Comparison of ENCODE assay signal across 27 cellular contexts in genomic region chr12:56801661-56802622, GRCh38. TPM values are rescaled to one million over a fixed set of nuclear protein-coding genes. Genes with fewer than 3 reads are reported as not detected.
"Had no signal": no experiment of that assay in that cellular context is flagged by ENCODE, and none has a peak within 500 bp of the region (broad histone marks: within the 10 kb centered on the region; RNA-seq: fewer than 3 reads in every experiment).

No MANE protein-coding gene starts in this region.

- H3K4me1 Mint-ChIP-seq: naive thymus-derived CD4-positive, alpha-beta T cell had no signal

- H3K27ac ChIP-seq: esophagus muscularis mucosa, parathyroid adenoma, psoas muscle, right atrium auricular region, spleen, uterus had no signal

- H3K36me3 Mint-ChIP-seq: activated naive CD8-positive, alpha-beta T cell; naive thymus-derived CD4-positive, alpha-beta T cell; type B pancreatic cell had no signal

- H3K4me3 Mint-ChIP-seq: activated naive CD8-positive, alpha-beta T cell; activated T-cell treated with anti-CD3 and anti-CD28 coated beads, Interleukin-2, amount 50 U/mL, for 72 hours; naive thymus-derived CD4-positive, alpha-beta T cell; T-helper 2 cell treated with Interferon-gamma antibody and Interleukin-4, amounts not matched to agents 5 μg/mL and 100 μg/mL, for 36 hours; type B pancreatic cell had no signal

- H3K27ac Mint-ChIP-seq: activated naive CD8-positive, alpha-beta T cell; activated T-cell treated with anti-CD3 and anti-CD28 coated beads, Interleukin-2, amount 50 U/mL, for 72 hours; naive thymus-derived CD4-positive, alpha-beta T cell; T-helper 2 cell treated with Interferon-gamma antibody and Interleukin-4, amounts not matched to agents 5 μg/mL and 100 μg/mL, for 36 hours; type B pancreatic cell had no signal

- H3K27me3 Mint-ChIP-seq: activated naive CD8-positive, alpha-beta T cell; type B pancreatic cell had no signal

- H3K79me2 ChIP-seq: parathyroid adenoma had no signal

- ATAC-seq: activated T-cell treated with anti-CD3 and anti-CD28 coated beads, Interleukin-2, amount 50 U/mL, for 72 hours; left ventricle myocardium superior; naive thymus-derived CD4-positive, alpha-beta T cell; psoas muscle had no signal

- H2AFZ ChIP-seq: parathyroid adenoma had no signal

- H3K27me3 ChIP-seq: esophagus muscularis mucosa, right atrium auricular region, spleen, uterus had no signal

- H3K9ac ChIP-seq: parathyroid adenoma had no signal

- DNase-seq: activated CD4-positive, alpha-beta T cell treated with anti-CD3 and anti-CD28 coated beads for 4 hours; activated CD4-positive, alpha-beta T cell treated with anti-CD3 and anti-CD28 coated beads, Interleukin-2, amount 50 U/mL, for 4 hours; activated CD4-positive, CD25-positive, alpha-beta regulatory T cell; activated naive CD4-positive, alpha-beta T cell; activated T-cell treated with anti-CD3 and anti-CD28 coated beads for 4 hours; activated T-cell treated with anti-CD3 and anti-CD28 coated beads, Interleukin-2, amount 50 U/mL, for 72 hours; anterior cingulate cortex; dermis blood vessel endothelial cell; effector CD4-positive, alpha-beta T cell; left ventricle myocardium superior; midbrain; naive thymus-derived CD4-positive, alpha-beta T cell; nucleus accumbens; psoas muscle; spleen; stimulated activated CD4-positive, alpha-beta T cell treated with anti-CD3 and anti-CD28 coated beads, Interleukin-2, amount 100 ng/mL, for 48 hours; stimulated activated naive CD4-positive, alpha-beta T cell treated with Interleukin-2 at 50 U/mL for 16 hours; uterus had no signal

- H3K4me3 ChIP-seq: esophagus muscularis mucosa, psoas muscle, right atrium auricular region, spleen, uterus had no signal

- FAIRE-seq: colon, frontal cortex, islet of Langerhans had no signal

- H3K9me3 ChIP-seq: esophagus muscularis mucosa, psoas muscle, right atrium auricular region, uterus had no signal

- H3K4me1 ChIP-seq: parathyroid adenoma, psoas muscle, right atrium auricular region, uterus had no signal

- H3K9me3 Mint-ChIP-seq: T-helper 2 cell treated with Interferon-gamma antibody and Interleukin-4, amounts not matched to agents 5 μg/mL and 100 μg/mL, for 36 hours; type B pancreatic cell had no signal

- H3K36me3 ChIP-seq: esophagus muscularis mucosa, right atrium auricular region, spleen, uterus had no signal

RNA-seq across cellular contexts. Expression of gene HSD17B6, which starts 38.8 kb away (rescaled TPM):
- total RNA-seq: dermis blood vessel endothelial cell had no signal
